ENCODE assay signal across 9 cellular contexts in genomic region chr7:151936207-151936606, GRCh38. TPM values are rescaled to one million over a fixed set of nuclear protein-coding genes. Genes with fewer than 3 reads are reported as not detected.
DNase-seq lines count a peak whose midpoint lies in the region; ATAC-seq and TF ChIP-seq lines count a peak whose summit lies in the region.
"Had no signal": no experiment of that assay in that cellular context is flagged by ENCODE, and none has a peak within 500 bp of the region (broad histone marks: within the 10 kb centered on the region; RNA-seq: fewer than 3 reads in every experiment).

No MANE protein-coding gene starts in this region.

- H3K4me2 ChIP-seq in Karpas-422 (ENCODE audit: low read depth, low read length, poor library complexity, severe bottlenecking) (peak overlapping the region; percentile 23), PC-3 (ENCODE audit: low read length) (no peak overlapping the region), GM23338 (no peak overlapping the region)

- H3K36me3 ChIP-seq in Karpas-422 (ENCODE audit: insufficient read depth, low read length), result no peaks in the 10 kb centered on the region
- H3K36me3 ChIP-seq in PC-3 (ENCODE audit: low read depth, low read length), result no peaks in the 10 kb centered on the region
- H3K36me3 ChIP-seq in GM23338 (ENCODE audit: insufficient read depth), result no peaks in the 10 kb centered on the region

- peaks cover 16% of the 10 kb centered on the region for H3K4me1 ChIP-seq in Karpas-422 (ENCODE audit: low read length)
- H3K4me1 ChIP-seq in PC-3 (ENCODE audit: insufficient read depth, low read length), result peaks cover 19% of the 10 kb centered on the region
- no peaks in the 10 kb centered on the region for H3K4me1 ChIP-seq in GM23338 (ENCODE audit: insufficient read depth)

- ATAC-seq in GM21526 (IDR thresholded peaks at IDR 0.05; ENCODE audit: low FRiP score, unreplicated experiment) (peak; percentile 89), HG03439 (IDR thresholded peaks at IDR 0.05; ENCODE audit: unreplicated experiment) (no peak), PC-3 (no peak), GM23338 (no peak)

- H3K9ac ChIP-seq in Karpas-422 (ENCODE audit: low read length) (no peak overlapping the region), PC-3 (ENCODE audit: low read length) (no peak overlapping the region)

- in situ Hi-C loops in GM13976 (cut with MboI; ENCODE audit: low sequenced_read_pairs, unreplicated experiment), result no loop called here

- POLR2A ChIA-PET in PC-3 (lab: Charles Lee; ENCODE audit: unreplicated experiment), result interaction anchor here (0.6 kb wide), 1 partner anchor 39 kb away, joined by 3 read pairs; no protein-coding TSS in a partner anchor

- TF ChIP-seq CTCF in GM13976 (IDR thresholded peaks at IDR 0.05; ENCODE audit: borderline replicate concordance, control extremely low read depth, extremely low read depth, insufficient read depth, missing control alignments) (no peak), PC-3 (conservative IDR thresholded peaks at IDR 0.05; ENCODE audit: low read depth, low read length) (no peak), GM23338 (conservative IDR thresholded peaks at IDR 0.05; ENCODE audit: low read depth in 2 of 2) (no peak)

- BruUV-seq in PC-3 (replicated peaks; lab: Mats Ljungman, UMichigan), result no TSS peak

- H3K4me3 ChIP-seq in Karpas-422 (ENCODE audit: low read length) (0 out of 2 replicates have a peak overlapping the region, but pooled peaks have one; percentile 15), PC-3 (ENCODE audit: low read length) (no peak overlapping the region), GM23338 (no peak overlapping the region)

- CTCF ChIA-PET in PC-3 (lab: Charles Lee), result no interaction called here

- H3K4me1 Mint-ChIP-seq in GM23338, result peaks cover 7% of the 10 kb centered on the region

- peak overlapping the region; percentile 11; the same call in 1 of the 2 replicates for H2AFZ ChIP-seq in Karpas-422 (ENCODE audit: low read length)
- no peak overlapping the region for H2AFZ ChIP-seq in PC-3 (ENCODE audit: low read length)
- no peak overlapping the region for H2AFZ ChIP-seq in GM23338

- H3K27me3 ChIP-seq in Karpas-422 (ENCODE audit: low read length), result no peaks in the 10 kb centered on the region
- no peaks in the 10 kb centered on the region for H3K27me3 ChIP-seq in PC-3 (ENCODE audit: low read length)
- no peaks in the 10 kb centered on the region for H3K27me3 ChIP-seq in GM23338 (ENCODE audit: insufficient read depth)

- intact Hi-C loops in PC-3 (cut with micrococcal nuclease), result no loop called here

- peaks cover 2% of the 10 kb centered on the region; the same call in 1 of the 3 replicates for H3K9me3 Mint-ChIP-seq in GM23338

- H3K9me3 ChIP-seq in Karpas-422 (ENCODE audit: low read length) (no peaks in the 10 kb centered on the region), PC-3 (ENCODE audit: low read length) (no peaks in the 10 kb centered on the region)

- no peak overlapping the region for H3K4me3 Mint-ChIP-seq in GM23338

- DNase-seq in GM13976 (ENCODE audit: low spot score) (peak; percentile 58), Karpas-422 (peak; percentile 77), globus pallidus (ENCODE audit: low spot score) (peak; percentile 37), PC-3 (no peak), NCI-H187 (lab: John Stamatoyannopoulos, UW) (no peak), GM23338 (ENCODE audit: low spot score) (no peak)

- H3F3A ChIP-seq in PC-3 (ENCODE audit: low read length, unreplicated experiment), result no peaks in the 10 kb centered on the region
- no peaks in the 10 kb centered on the region for H3F3A ChIP-seq in GM23338 (replicated peaks; ENCODE audit: low read depth)

- H3K27ac Mint-ChIP-seq in GM23338, result no peak overlapping the region

- no peaks in the 10 kb centered on the region for H3K36me3 Mint-ChIP-seq in GM23338 (ENCODE audit: low read depth)

- no peaks in the 10 kb centered on the region for H3K9me2 ChIP-seq in Karpas-422 (replicated peaks; ENCODE audit: insufficient read depth, low read length)
- H3K9me2 ChIP-seq in PC-3 (replicated peaks; ENCODE audit: low read length), result no peaks in the 10 kb centered on the region
- no peaks in the 10 kb centered on the region; the same call in 1 of the 2 replicates for H3K9me2 ChIP-seq in GM23338 (ENCODE audit: insufficient read depth)

- H3K27ac ChIP-seq in Karpas-422 (ENCODE audit: low read length) (no peak overlapping the region), PC-3 (ENCODE audit: low read length) (no peak overlapping the region), GM23338 (ENCODE audit: low read depth) (no peak overlapping the region)

- no peaks in the 10 kb centered on the region for H4K20me1 ChIP-seq in Karpas-422 (ENCODE audit: insufficient read depth, low read depth, low read length)
- no peaks in the 10 kb centered on the region for H4K20me1 ChIP-seq in PC-3 (ENCODE audit: low read length)
- H4K20me1 ChIP-seq in GM23338 (replicated peaks; ENCODE audit: insufficient read depth), result no peaks in the 10 kb centered on the region

- H3K27me3 Mint-ChIP-seq in GM23338 (ENCODE audit: insufficient read depth, low read depth, poor library complexity), result peaks cover 2% of the 10 kb centered on the region

- H3K79me2 ChIP-seq in Karpas-422 (ENCODE audit: low read length) (no peaks in the 10 kb centered on the region), PC-3 (ENCODE audit: low read length) (no peaks in the 10 kb centered on the region), GM23338 (replicated peaks; ENCODE audit: insufficient read depth) (no peaks in the 10 kb centered on the region)

TF ChIP-seq in GM23338, 12 proteins besides CTCF, POLR2A, EP300 and RAD21:
- TF ChIP-seq EZH2phosphoT487 (IDR thresholded peaks at IDR 0.05; ENCODE audit: unreplicated experiment), result no peak
- TF ChIP-seq POLR2AphosphoS5 (IDR thresholded peaks at IDR 0.05; ENCODE audit: low read depth), result no peak
- TF ChIP-seq JUNB (IDR thresholded peaks at IDR 0.05; ENCODE audit: unreplicated experiment), result no peak
- no peak for TF ChIP-seq ZNF331 (CRISPR knock-in tag; IDR thresholded peaks at IDR 0.05; ENCODE audit: low read depth)

RNA-seq across cellular contexts. Expression of gene GALNTL5, which starts 20.0 kb away (rescaled TPM):
- total RNA-seq in Karpas-422 (2014; rRNA removed; shearing (Covaris generic); ENCODE audit: low replicate concordance), result not detected in 2 replicates
- total RNA-seq in PC-3 (2014; rRNA removed), result not detected in 2 replicates
- total RNA-seq in GM23338 (2014; rRNA removed; shearing (Covaris generic)), result not detected in 2 replicates
- 0.78 TPM in 1 of 2 replicates, not detected in the other for polyA plus RNA-seq in GM23338 (2016; fragmentation: Nextera tagmentation; extraction: Ambion mirVana)
- total RNA-seq: glomerular endothelial cell had no signal

RNA-seq across cellular contexts. Expression of gene PRKAG2, which starts 59.3 kb away (rescaled TPM):
- 4.4 and 6.3 TPM in 2 replicates for total RNA-seq in Karpas-422 (2014; rRNA removed; shearing (Covaris generic); ENCODE audit: low replicate concordance)
- total RNA-seq in PC-3 (2014; rRNA removed), result 21.5 and 23.9 TPM in 2 replicates
- 11.4 and 14.9 TPM in 2 replicates for total RNA-seq in GM23338 (2014; rRNA removed; shearing (Covaris generic))
- polyA plus RNA-seq in GM23338 (2016; fragmentation: Nextera tagmentation; extraction: Ambion mirVana), result 6.3 and 9.1 TPM in 2 replicates

Comparison
In these comparisons a context has a peak if more than half of its experiments do, and no peak if none do; other contexts are left out.
1. DNase-seq: peak in GM13976 (single experiment), Karpas-422 (single experiment) and globus pallidus (single experiment); none in PC-3 (single experiment), NCI-H187 (0 of 2) and GM23338 (single experiment).